Comparison of ENCODE assay signal across 1 cellular context in genomic region chr4:165748321-165748720, GRCh38.
TF ChIP-seq lines count a peak whose summit lies in the region.

No MANE protein-coding gene starts in this region.

TF ChIP-seq in WTC11, 78 proteins besides CTCF, POLR2A, EP300 and RAD21 (continued from another document):
- TF ChIP-seq ZNF281 (CRISPR knock-in tag; IDR thresholded peaks at IDR 0.05) (no peak), MLX (CRISPR knock-in tag; IDR thresholded peaks at IDR 0.05) (no peak), OVOL2 (CRISPR knock-in tag; IDR thresholded peaks at IDR 0.05; ENCODE audit: borderline replicate concordance) (no peak), ZNF425 (CRISPR knock-in tag; conservative IDR thresholded peaks at IDR 0.05) (no peak), SMAD3 (CRISPR knock-in tag; IDR thresholded peaks at IDR 0.05; ENCODE audit: borderline replicate concordance) (no peak), HMGXB4 (CRISPR knock-in tag; IDR thresholded peaks at IDR 0.05) (no peak), ZNF121 (CRISPR knock-in tag; IDR thresholded peaks at IDR 0.05) (no peak)
